8 cellular contexts compared by ENCODE assay signal in genomic region chr10:93496322-93497041, GRCh38. TPM values are rescaled to one million over a fixed set of nuclear protein-coding genes. Genes with fewer than 3 reads are reported as not detected.
DNase-seq lines count a peak whose midpoint lies in the region; ATAC-seq, FAIRE-seq and TF ChIP-seq lines count a peak whose summit lies in the region.

Gene CEP55, plus strand, starts transcription at chr10:93496612. Its CDS starts 3,440 bp downstream, at chr10:93500052.

- H3K27me3 Mint-ChIP-seq in activated T-helper 17 cell treated with anti-CD3 and anti-CD28 coated beads, Interleukin-2, amount 50 U/mL, for 72 hours, result peaks cover 3% of the 10 kb centered on the region
- peaks cover 3% of the 10 kb centered on the region for H3K27me3 Mint-ChIP-seq in nephron progenitor cell (ENCODE audit: low read depth, poor library complexity)
- H3K27me3 Mint-ChIP-seq in stimulated activated naive CD8-positive, alpha-beta T cell treated with anti-CD3 and anti-CD28 coated beads, Interleukin-15, Interleukin-2, amounts not matched to agents 100 ng/mL and 50 ng/mL, for 24 hours, result peaks cover 8% of the 10 kb centered on the region

- H3K27me3 ChIP-seq in Loucy (ENCODE audit: insufficient read depth, low read length, poor library complexity, severe bottlenecking) (no peaks in the 10 kb centered on the region), RWPE2 (ENCODE audit: insufficient read depth, poor library complexity, severe bottlenecking) (no peaks in the 10 kb centered on the region)

- H3K4me3 ChIP-seq in Loucy (ENCODE audit: low read length, poor library complexity, severe bottlenecking) (peak within 1 kb of the TSS; percentile 89), RWPE2 (ENCODE audit: severe bottlenecking) (peak within 1 kb of the TSS; percentile 74), fibroblast of pulmonary artery (replicated peaks; ENCODE audit: low read depth, low read length) (peak within 1 kb of the TSS; percentile 75)

- H3K9me3 ChIP-seq in Loucy (ENCODE audit: insufficient read depth, low read depth, low read length), result no peaks in the 10 kb centered on the region
- H3K9me3 ChIP-seq in RWPE2 (ENCODE audit: severe bottlenecking), result no peaks in the 10 kb centered on the region

- peak within 1 kb of the TSS; percentile 98 for H2AFZ ChIP-seq in Loucy (ENCODE audit: low read length)

- H3K4me2 ChIP-seq in Loucy (ENCODE audit: low read depth, low read length, poor library complexity, severe bottlenecking), result peak within 1 kb of the TSS; percentile 73

- H3K36me3 Mint-ChIP-seq in activated T-helper 17 cell treated with anti-CD3 and anti-CD28 coated beads, Interleukin-2, amount 50 U/mL, for 72 hours (ENCODE audit: low read depth), result peaks cover 15% of the 10 kb centered on the region
- H3K36me3 Mint-ChIP-seq in nephron progenitor cell (ENCODE audit: low read depth), result peaks cover 9% of the 10 kb centered on the region
- peaks cover 25% of the 10 kb centered on the region for H3K36me3 Mint-ChIP-seq in stimulated activated naive CD8-positive, alpha-beta T cell treated with anti-CD3 and anti-CD28 coated beads, Interleukin-15, Interleukin-2, amounts not matched to agents 100 ng/mL and 50 ng/mL, for 24 hours (ENCODE audit: low read depth)

- no peaks in the 10 kb centered on the region for H3F3A ChIP-seq in Loucy (ENCODE audit: low read depth)

- H3K4me1 Mint-ChIP-seq in activated T-helper 17 cell treated with anti-CD3 and anti-CD28 coated beads, Interleukin-2, amount 50 U/mL, for 72 hours, result peaks cover 9% of the 10 kb centered on the region
- H3K4me1 Mint-ChIP-seq in nephron progenitor cell, result peaks cover 50% of the 10 kb centered on the region
- peaks cover 30% of the 10 kb centered on the region for H3K4me1 Mint-ChIP-seq in stimulated activated naive CD8-positive, alpha-beta T cell treated with anti-CD3 and anti-CD28 coated beads, Interleukin-15, Interleukin-2, amounts not matched to agents 100 ng/mL and 50 ng/mL, for 24 hours (ENCODE audit: low read depth)

- peak within 1 kb of the TSS; percentile 89 for H3K27ac Mint-ChIP-seq in activated T-helper 17 cell treated with anti-CD3 and anti-CD28 coated beads, Interleukin-2, amount 50 U/mL, for 72 hours
- H3K27ac Mint-ChIP-seq in nephron progenitor cell, result peak within 1 kb of the TSS; percentile 75
- H3K27ac Mint-ChIP-seq in stimulated activated naive CD8-positive, alpha-beta T cell treated with anti-CD3 and anti-CD28 coated beads, Interleukin-15, Interleukin-2, amounts not matched to agents 100 ng/mL and 50 ng/mL, for 24 hours, result peak within 1 kb of the TSS; percentile 86

- DNase-seq in EL (peak; percentile 94), H54 (ENCODE audit: insufficient read length, low spot score) (peak; percentile 90), RWPE2 (ENCODE audit: low spot score) (peak; percentile 94), fibroblast of pulmonary artery (ENCODE audit: low read depth) (peak; percentile 91), nephron progenitor cell (peak; percentile 97)

- peak; percentile 74 for TF ChIP-seq POLR2A in H54 (IDR thresholded peaks at IDR 0.05; ENCODE audit: low read depth, low read length)

- H3K27ac ChIP-seq in RWPE2 (ENCODE audit: poor library complexity, severe bottlenecking), result peak within 1 kb of the TSS; percentile 55

- peak; percentile 98 for ATAC-seq in RWPE2 (ENCODE audit: low read depth)
- ATAC-seq in activated T-helper 17 cell treated with anti-CD3 and anti-CD28 coated beads, Interleukin-2, amount 50 U/mL, for 72 hours (replicated peaks), result peak; percentile 99

- peaks cover 50% of the 10 kb centered on the region for H3K79me2 ChIP-seq in Loucy (ENCODE audit: insufficient read depth, low read length)

- TF ChIP-seq CTCF in Loucy (conservative IDR thresholded peaks at IDR 0.05; ENCODE audit: low read length) (no peak), RWPE2 (IDR thresholded peaks at IDR 0.05; ENCODE audit: poor library complexity, severe bottlenecking) (no peak), fibroblast of pulmonary artery (IDR thresholded peaks at IDR 0.05; ENCODE audit: low read length, missing control alignments) (no peak), nephron progenitor cell (IDR thresholded peaks at IDR 0.05) (no peak)

- no peaks in the 10 kb centered on the region for H3K9me3 Mint-ChIP-seq in activated T-helper 17 cell treated with anti-CD3 and anti-CD28 coated beads, Interleukin-2, amount 50 U/mL, for 72 hours
- H3K9me3 Mint-ChIP-seq in nephron progenitor cell, result no peaks in the 10 kb centered on the region
- H3K9me3 Mint-ChIP-seq in stimulated activated naive CD8-positive, alpha-beta T cell treated with anti-CD3 and anti-CD28 coated beads, Interleukin-15, Interleukin-2, amounts not matched to agents 100 ng/mL and 50 ng/mL, for 24 hours, result no peaks in the 10 kb centered on the region

- H3K4me1 ChIP-seq in Loucy (ENCODE audit: insufficient read depth, low read length, poor library complexity, severe bottlenecking) (peaks cover 43% of the 10 kb centered on the region), RWPE2 (ENCODE audit: insufficient read depth, poor library complexity, severe bottlenecking) (peaks cover 19% of the 10 kb centered on the region)

- H4K20me1 ChIP-seq in Loucy (ENCODE audit: insufficient read depth, low read length, poor library complexity, severe bottlenecking), result peaks cover 15% of the 10 kb centered on the region

- H3K9ac ChIP-seq in Loucy (ENCODE audit: low read depth, low read length, poor library complexity, severe bottlenecking), result peak within 1 kb of the TSS; percentile 97

- H3K4me3 Mint-ChIP-seq in activated T-helper 17 cell treated with anti-CD3 and anti-CD28 coated beads, Interleukin-2, amount 50 U/mL, for 72 hours, result peak within 1 kb of the TSS; percentile 95
- peak within 1 kb of the TSS; percentile 96 for H3K4me3 Mint-ChIP-seq in nephron progenitor cell
- H3K4me3 Mint-ChIP-seq in stimulated activated naive CD8-positive, alpha-beta T cell treated with anti-CD3 and anti-CD28 coated beads, Interleukin-15, Interleukin-2, amounts not matched to agents 100 ng/mL and 50 ng/mL, for 24 hours, result peak within 1 kb of the TSS; percentile 90

- H3K36me3 ChIP-seq in Loucy (ENCODE audit: insufficient read depth, low read length) (no peaks in the 10 kb centered on the region), RWPE2 (ENCODE audit: low read depth) (peaks cover 28% of the 10 kb centered on the region)

- FAIRE-seq in H54 (lab: Jason Lieb, UNC), result peak; percentile 73

- no peaks in the 10 kb centered on the region for H3K9me2 ChIP-seq in Loucy (replicated peaks; ENCODE audit: low read depth, low read length)

RNA-seq across cellular contexts. Expression of gene CEP55, which starts in this region (rescaled TPM):
- total RNA-seq in activated T-helper 17 cell treated with anti-CD3 and anti-CD28 coated beads, Interleukin-2, amount 50 U/mL, for 72 hours, result 10 to 100 TPM; 47.8 to 73.8 TPM

Comparison
In these comparisons a context has a peak if more than half of its experiments do, and no peak if none do; other contexts are left out.
1. Peak in every context shown above with its lines: DNase-seq, ATAC-seq, H3K4me3 ChIP-seq and H3K27ac ChIP-seq.